13 cellular contexts compared by ENCODE assay signal in genomic region chr16:88905563-88905962, GRCh38. TPM values are rescaled to one million over a fixed set of nuclear protein-coding genes. Genes with fewer than 3 reads are reported as not detected.
DNase-seq lines count a peak whose midpoint lies in the region; ATAC-seq, FAIRE-seq and TF ChIP-seq lines count a peak whose summit lies in the region.
"Had no signal": no experiment of that assay in that cellular context is flagged by ENCODE, and none has a peak within 500 bp of the region (broad histone marks: within the 10 kb centered on the region; RNA-seq: fewer than 3 reads in every experiment).

No MANE protein-coding gene starts in this region.

- no peak overlapping the region for H3K4me3 ChIP-seq in CD8-positive, alpha-beta T cell (ENCODE audit: low read depth, low read length)
- peak overlapping the region in 1 of 4 experiments; percentile 34; a peak in 1 of 8 replicates for H3K4me3 ChIP-seq in H1 (ENCODE audit: extremely low read depth in 1 of 4, insufficient read depth in 2 of 4, low read depth in 3 of 4, low read length in 4 of 4)

- no peak overlapping the region for H3K4ac ChIP-seq in H1 (replicated peaks; ENCODE audit: insufficient read length, low read depth, low read length)

- peak; percentile 54 for ATAC-seq in CD8-positive, alpha-beta T cell
- ATAC-seq in GM18873 (IDR thresholded peaks at IDR 0.05; ENCODE audit: low FRiP score, unreplicated experiment) (no peak), HG03442 (IDR thresholded peaks at IDR 0.05; ENCODE audit: unreplicated experiment) (no peak)

- H4K8ac ChIP-seq in H1 (ENCODE audit: extremely low read depth, insufficient read depth, low read length), result no peak overlapping the region; the same call in 1 of the 2 replicates

- no peaks in the 10 kb centered on the region for H3K4me1 ChIP-seq in CD8-positive, alpha-beta T cell (ENCODE audit: insufficient read depth, low read length)
- peaks cover 0 to 8% (median 4%) of the 10 kb centered on the region in 4 experiments; a peak in 3 of 7 replicates for H3K4me1 ChIP-seq in H1 (replicated peaks in 1 of 4; ENCODE audit: control insufficient read depth in 3 of 4, insufficient read depth in 4 of 4, low read length in 3 of 4)

- no peak overlapping the region for H3K9ac ChIP-seq in H1 (replicated peaks in 1 of 4; ENCODE audit: extremely low read depth in 1 of 4, low read depth in 3 of 4, low read length in 3 of 4)

- DNase-seq in 8988T, result peak; percentile 81
- no peak for DNase-seq in CD8-positive, alpha-beta T cell
- DNase-seq in H1 (ENCODE audit: low read depth in 1 of 2, low spot score in 2 of 2), result peak in 1 of 2 experiments; percentile 82
- no peak for DNase-seq in NCI-H345 (lab: John Stamatoyannopoulos, UW)
- DNase-seq in activated naive CD4-positive, alpha-beta T cell treated with anti-CD3 and anti-CD28 coated beads for 36 hours, result no peak
- DNase-seq: central memory CD4-positive, alpha-beta T cell; SW 1271 had no signal

- no peaks in the 10 kb centered on the region for H3K23me2 ChIP-seq in H1 (ENCODE audit: low read depth, low read length)

- no peaks in the 10 kb centered on the region for H3K79me2 ChIP-seq in H1 (ENCODE audit: control insufficient read depth in 1 of 2, insufficient read depth in 2 of 2, low read length in 2 of 2)

- no peak overlapping the region for H2BK15ac ChIP-seq in H1 (ENCODE audit: low read length)

- no peak overlapping the region for H2BK20ac ChIP-seq in H1 (ENCODE audit: low read length)

- intact Hi-C loops in CD8-positive, alpha-beta T cell (cut with DNase I, micrococcal nuclease), result no loop called here
- intact Hi-C loops in activated naive CD4-positive, alpha-beta T cell treated with anti-CD3 and anti-CD28 coated beads for 36 hours (cut with micrococcal nuclease), result no loop called here

- H3K4me1 Mint-ChIP-seq in CD8-positive, alpha-beta T cell (ENCODE audit: low read depth), result no peaks in the 10 kb centered on the region
- H3K4me1 Mint-ChIP-seq in activated naive CD4-positive, alpha-beta T cell treated with anti-CD3 and anti-CD28 coated beads for 36 hours (ENCODE audit: low read depth), result no peaks in the 10 kb centered on the region

- H2AK5ac ChIP-seq in H1 (ENCODE audit: low read depth, low read length), result no peak overlapping the region

- H3K36me3 Mint-ChIP-seq in CD8-positive, alpha-beta T cell, result no peaks in the 10 kb centered on the region
- H3K36me3 Mint-ChIP-seq in activated naive CD4-positive, alpha-beta T cell treated with anti-CD3 and anti-CD28 coated beads for 36 hours (ENCODE audit: low read depth), result no peaks in the 10 kb centered on the region

- H2BK12ac ChIP-seq in H1 (ENCODE audit: low read depth, low read length), result no peak overlapping the region

- no peak overlapping the region for H3K23ac ChIP-seq in H1 (ENCODE audit: insufficient read length)

- WGBS in H1 (ENCODE audit: extremely low coverage in 1 of 2, insufficient coverage in 1 of 2, insufficient read length in 1 of 2, insufficient replicate concordance in 2 of 2, low coverage in 1 of 2, low lambda C conversion rate in 2 of 2, missing lambda C conversion rate in 1 of 2), 2 experiments, result 57% methylated on average over 1 of the region's 13 CpGs; no CpG with 5 or more reads in 1 of the 2 experiments

- FAIRE-seq in H1 (lab: Jason Lieb, UNC), result no peak

- no peak for TF ChIP-seq RAD21 in Ishikawa (IDR thresholded peaks at IDR 0.05; ENCODE audit: low read depth)
- TF ChIP-seq RAD21 in H1 (IDR thresholded peaks at IDR 0.05 in 1 of 2, conservative IDR thresholded peaks at IDR 0.05 in 1 of 2; ENCODE audit: low read depth in 2 of 2, low read length in 2 of 2), result no peak

- no peaks in the 10 kb centered on the region for H3K27me3 Mint-ChIP-seq in CD8-positive, alpha-beta T cell (ENCODE audit: low read depth)
- H3K27me3 Mint-ChIP-seq in activated naive CD4-positive, alpha-beta T cell treated with anti-CD3 and anti-CD28 coated beads for 36 hours (ENCODE audit: low read depth), result no peaks in the 10 kb centered on the region

- H3K56ac ChIP-seq in H1 (replicated peaks; ENCODE audit: insufficient read length, low read depth, low read length), result no peak overlapping the region

- H4K91ac ChIP-seq in H1 (replicated peaks; ENCODE audit: insufficient read length, low read length), result no peak overlapping the region

- H3K9me3 ChIP-seq in CD8-positive, alpha-beta T cell (ENCODE audit: low read length), result no peaks in the 10 kb centered on the region
- no peaks in the 10 kb centered on the region for H3K9me3 ChIP-seq in H1 (ENCODE audit: insufficient read depth in 2 of 2, low read depth in 1 of 2, low read length in 1 of 2)

- H3K14ac ChIP-seq in H1 (ENCODE audit: insufficient read length), result no peak overlapping the region

- H3K27me3 ChIP-seq in CD8-positive, alpha-beta T cell (ENCODE audit: insufficient read depth, low read length), result no peaks in the 10 kb centered on the region
- no peaks in the 10 kb centered on the region for H3K27me3 ChIP-seq in H1 (replicated peaks in 1 of 4; ENCODE audit: control insufficient read depth in 3 of 4, extremely low read depth in 1 of 4, insufficient read depth in 3 of 4, low read length in 3 of 4)

- peak overlapping the region; percentile 1 to 26; a peak in 1 of 4 replicates for H3K4me2 ChIP-seq in H1 (ENCODE audit: insufficient read depth in 1 of 2, low read depth in 2 of 2, low read length in 2 of 2)

- H4K5ac ChIP-seq in H1 (ENCODE audit: insufficient read length, low read depth, low read length), result no peak overlapping the region

- TF ChIP-seq EP300 in Ishikawa (IDR thresholded peaks at IDR 0.05; ENCODE audit: borderline replicate concordance) (no peak), H1 (IDR thresholded peaks at IDR 0.05; ENCODE audit: borderline replicate concordance in 1 of 2, low read depth in 2 of 2, low read length in 2 of 2) (no peak)

- no peaks in the 10 kb centered on the region for H3K9me3 Mint-ChIP-seq in CD8-positive, alpha-beta T cell
- H3K9me3 Mint-ChIP-seq in activated naive CD4-positive, alpha-beta T cell treated with anti-CD3 and anti-CD28 coated beads for 36 hours, result no peaks in the 10 kb centered on the region

- POLR2A ChIA-PET in CD8-positive, alpha-beta T cell (lab: Charles Lee), result no interaction called here
- POLR2A ChIA-PET in H1 (lab: Charles Lee; ENCODE audit: partially characterized antibody), result interaction anchor here (1.3 kb wide), 1 partner anchor 48 kb away, joined by 5 read pairs; the partner anchor contains the start of gene TRAPPC2L

- no peak overlapping the region for H3K18ac ChIP-seq in H1 (ENCODE audit: extremely low read depth, low read length)

- no peak overlapping the region for H3K4me3 Mint-ChIP-seq in CD8-positive, alpha-beta T cell
- no peak overlapping the region for H3K4me3 Mint-ChIP-seq in activated naive CD4-positive, alpha-beta T cell treated with anti-CD3 and anti-CD28 coated beads for 36 hours

- H3K36me3 ChIP-seq in CD8-positive, alpha-beta T cell (ENCODE audit: insufficient read depth, low read length), result no peaks in the 10 kb centered on the region
- H3K36me3 ChIP-seq in H1 (ENCODE audit: control insufficient read depth in 2 of 4, insufficient read depth in 4 of 4, low read length in 3 of 4), result no peaks in the 10 kb centered on the region

- peak overlapping the region; percentile 24; the same call in 1 of the 2 replicates for H2BK5ac ChIP-seq in H1 (ENCODE audit: low read depth, low read length)

- no peak for TF ChIP-seq CTCF in CD8-positive, alpha-beta T cell (IDR thresholded peaks at IDR 0.05)
- no peak for TF ChIP-seq CTCF in H1 (IDR thresholded peaks at IDR 0.05; ENCODE audit: control extremely low read depth in 1 of 3, insufficient read depth in 1 of 3, low read depth in 1 of 3, low read length in 3 of 3)

- H3K27ac Mint-ChIP-seq in CD8-positive, alpha-beta T cell, result no peak overlapping the region
- no peak overlapping the region for H3K27ac Mint-ChIP-seq in activated naive CD4-positive, alpha-beta T cell treated with anti-CD3 and anti-CD28 coated beads for 36 hours

- H3K79me1 ChIP-seq in H1 (ENCODE audit: low read depth, low read length), result no peaks in the 10 kb centered on the region

- H2AFZ ChIP-seq in H1 (ENCODE audit: low read length), result no peak overlapping the region

- H4K20me1 ChIP-seq in H1 (replicated peaks in 1 of 2; ENCODE audit: control insufficient read depth in 1 of 2, insufficient read depth in 2 of 2, low read length in 2 of 2), result peaks cover 0 to 4% of the 10 kb centered on the region in 2 experiments

- no peak for TF ChIP-seq POLR2A in H1 (IDR thresholded peaks at IDR 0.05; ENCODE audit: control extremely low read depth in 1 of 2, low read depth in 2 of 2, low read length in 2 of 2)

- CTCF ChIA-PET in CD8-positive, alpha-beta T cell (lab: Charles Lee), result no interaction called here
- CTCF ChIA-PET in H1 (lab: Charles Lee; ENCODE audit: partially characterized antibody), result interaction anchor here (0.7 to 1.3 kb wide), 6 partner anchors 19 to 261 kb away, joined by 3 read pairs; no protein-coding TSS in a partner anchor
- CTCF ChIA-PET in activated naive CD4-positive, alpha-beta T cell treated with anti-CD3 and anti-CD28 coated beads for 36 hours (lab: Charles Lee), result no interaction called here

- no peak overlapping the region for H3K27ac ChIP-seq in CD8-positive, alpha-beta T cell (ENCODE audit: low read depth, low read length)
- no peak overlapping the region for H3K27ac ChIP-seq in H1 (ENCODE audit: low read depth, low read length)

- H2BK120ac ChIP-seq in H1 (replicated peaks; ENCODE audit: low read depth, low read length), result no peak overlapping the region

RNA-seq across cellular contexts. Expression of gene PABPN1L, which starts 39.1 kb away (rescaled TPM):
- not detected for total RNA-seq in CD8-positive, alpha-beta T cell
- total RNA-seq in H1 (2021; fragmentation: NEBNext Ultra II Directional; extraction: Animal tissue kit (Norgen Biotek cat#: 25700)), result not detected in 2 replicates
- not detected in 2 replicates for polyA plus RNA-seq in H1 (2011; rRNA removed)
- not detected for polyA plus RNA-seq in H1 (2011; cell fraction: cytosol; rRNA removed)
- 0.20 TPM for polyA plus RNA-seq in H1 (2011; cell fraction: nucleus; rRNA removed)
- 0.17 TPM in 1 of 4 replicates, not detected in the others for polyA plus RNA-seq in H1 (2012, experiment 1 of 2)
- polyA plus RNA-seq in H1 (2012, experiment 2 of 2), result not detected
- polyA plus RNA-seq in H1 (2013, experiment 1 of 2), result not detected
- not detected for polyA plus RNA-seq in H1 (2013, experiment 2 of 2)
- not detected in 2 replicates for polyA minus RNA-seq in H1 (2011; rRNA and poly(A)+ RNA removed)
- not detected for polyA minus RNA-seq in H1 (2011; cell fraction: cytosol; rRNA and poly(A)+ RNA removed)
- polyA minus RNA-seq in H1 (2011; cell fraction: nucleus; rRNA and poly(A)+ RNA removed), result not detected
- total RNA-seq in activated naive CD4-positive, alpha-beta T cell treated with anti-CD3 and anti-CD28 coated beads for 36 hours, result not detected
- total RNA-seq: lower leg skin, NCI-H460, urinary bladder had no signal
- polyA plus RNA-seq: urinary bladder had no signal

RNA-seq across cellular contexts. Expression of gene TRAPPC2L, which starts 48.6 kb away (rescaled TPM):
- 10 to 100 TPM; 53.4 to 56.5 TPM for total RNA-seq in CD8-positive, alpha-beta T cell
- 94.0 and 98.7 TPM in 2 replicates for total RNA-seq in H1 (2021; fragmentation: NEBNext Ultra II Directional; extraction: Animal tissue kit (Norgen Biotek cat#: 25700))
- polyA plus RNA-seq in H1 (2011; rRNA removed), result 113 and 133 TPM in 2 replicates
- 98.2 TPM for polyA plus RNA-seq in H1 (2011; cell fraction: cytosol; rRNA removed)
- polyA plus RNA-seq in H1 (2011; cell fraction: nucleus; rRNA removed), result 131 TPM
- polyA plus RNA-seq in H1 (2012, experiment 1 of 2), result 129 to 276 TPM (median 222 TPM) in 4 replicates
- polyA plus RNA-seq in H1 (2012, experiment 2 of 2), result 213 TPM
- 84.6 TPM for polyA plus RNA-seq in H1 (2013, experiment 1 of 2)
- 84.6 TPM for polyA plus RNA-seq in H1 (2013, experiment 2 of 2)
- 61.8 and 63.2 TPM in 2 replicates for polyA minus RNA-seq in H1 (2011; rRNA and poly(A)+ RNA removed)
- polyA minus RNA-seq in H1 (2011; cell fraction: cytosol; rRNA and poly(A)+ RNA removed), result 31.9 TPM
- 47.8 TPM for polyA minus RNA-seq in H1 (2011; cell fraction: nucleus; rRNA and poly(A)+ RNA removed)
- total RNA-seq in activated naive CD4-positive, alpha-beta T cell treated with anti-CD3 and anti-CD28 coated beads for 36 hours, result 10 to 100 TPM; 57.7 to 66.1 TPM

RNA-seq across cellular contexts. Expression of gene GALNS, which starts 48.8 kb away (rescaled TPM):
- 10 to 100 TPM; 16.0 to 20.0 TPM for total RNA-seq in CD8-positive, alpha-beta T cell
- total RNA-seq in H1 (2021; fragmentation: NEBNext Ultra II Directional; extraction: Animal tissue kit (Norgen Biotek cat#: 25700)), result 17.8 and 22.4 TPM in 2 replicates
- polyA plus RNA-seq in H1 (2011; rRNA removed), result 8.9 and 12.7 TPM in 2 replicates
- polyA plus RNA-seq in H1 (2011; cell fraction: cytosol; rRNA removed), result 9.8 TPM
- 28.1 TPM for polyA plus RNA-seq in H1 (2011; cell fraction: nucleus; rRNA removed)
- 15.7 to 17.2 TPM (median 16.7 TPM) in 4 replicates for polyA plus RNA-seq in H1 (2012, experiment 1 of 2)
- 11.6 TPM for polyA plus RNA-seq in H1 (2012, experiment 2 of 2)
- 14.6 TPM for polyA plus RNA-seq in H1 (2013, experiment 1 of 2)
- 15.0 TPM for polyA plus RNA-seq in H1 (2013, experiment 2 of 2)
- 7.5 and 10.5 TPM in 2 replicates for polyA minus RNA-seq in H1 (2011; rRNA and poly(A)+ RNA removed)
- 10.6 TPM for polyA minus RNA-seq in H1 (2011; cell fraction: cytosol; rRNA and poly(A)+ RNA removed)
- 22.3 TPM for polyA minus RNA-seq in H1 (2011; cell fraction: nucleus; rRNA and poly(A)+ RNA removed)
- total RNA-seq in activated naive CD4-positive, alpha-beta T cell treated with anti-CD3 and anti-CD28 coated beads for 36 hours, result 10 to 100 TPM; 10.9 to 11.2 TPM
